In the genomic region with DNA sequence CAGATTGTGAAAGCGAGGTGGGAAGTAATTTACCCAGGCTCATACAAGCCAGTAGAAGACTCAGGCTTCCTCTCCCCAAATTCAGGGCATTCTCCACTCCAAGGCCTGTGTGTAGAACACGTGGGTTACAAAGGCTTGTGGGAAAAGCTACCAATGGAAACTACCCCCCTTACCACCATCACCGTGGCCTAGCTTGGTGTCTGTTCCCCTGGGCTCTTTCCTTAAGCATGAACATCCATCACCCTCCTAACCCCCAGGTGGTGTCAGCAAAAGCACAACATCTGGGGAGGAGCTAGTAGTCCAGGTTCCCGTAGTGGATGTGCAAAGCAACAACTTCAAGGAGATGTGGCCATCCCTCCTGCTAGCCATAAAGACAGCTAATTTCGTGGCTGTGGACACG, we compare ENCODE assay signal across 8 cellular contexts. TPM values are rescaled to one million over a fixed set of nuclear protein-coding genes. Genes with fewer than 3 reads are reported as not detected.
DNase-seq lines count a peak whose midpoint lies in the region; ATAC-seq and TF ChIP-seq lines count a peak whose summit lies in the region.

No MANE protein-coding gene starts in this region.

- peak overlapping the region; percentile 92 for H3K9ac ChIP-seq in skeletal muscle satellite cell (ENCODE audit: low read depth, low read length)

- H3K9me3 ChIP-seq in HAP-1 (no peaks in the 10 kb centered on the region), skeletal muscle satellite cell (replicated peaks; ENCODE audit: low read length) (no peaks in the 10 kb centered on the region)

- in situ Hi-C loops in HAP-1 (cut with MboI; ENCODE audit: low sequenced_read_pairs): no loop called here

- peak overlapping the region; percentile 91 for H3K27ac ChIP-seq in VCaP

- H3K27me3 ChIP-seq in HAP-1 (ENCODE audit: low read depth): no peaks in the 10 kb centered on the region
- no peaks in the 10 kb centered on the region for H3K27me3 ChIP-seq in skeletal muscle satellite cell (ENCODE audit: control insufficient read depth, insufficient read depth, low read length)

- DNase-seq in AG10803 (ENCODE audit: low read depth): no peak
- DNase-seq in HAP-1 (ENCODE audit: low spot score in 2 of 2): peak in 1 of 2 experiments; percentile 23
- peak; percentile 26 for DNase-seq in germinal center (ENCODE audit: low spot score)
- DNase-seq in KG1 (lab: John Stamatoyannopoulos, UW): no peak
- DNase-seq in stimulated activated CD4-positive, alpha-beta T cell treated with anti-CD3 and anti-CD28 coated beads, Interleukin-4, amount 100 ng/mL, for 1 hour: no peak

- peak overlapping the region; percentile 85 for H3K4me2 ChIP-seq in skeletal muscle satellite cell (ENCODE audit: low read length)

- H3K4me1 ChIP-seq in HAP-1 (peaks cover 13% of the 10 kb centered on the region), skeletal muscle satellite cell (ENCODE audit: control insufficient read depth, insufficient read depth, low read length) (peaks cover 15% of the 10 kb centered on the region)

- no peak for ATAC-seq in HG03108 (IDR thresholded peaks at IDR 0.05; ENCODE audit: unreplicated experiment)

- peaks cover 41% of the 10 kb centered on the region for H3K36me3 ChIP-seq in HAP-1 (replicated peaks)
- H3K36me3 ChIP-seq in skeletal muscle satellite cell (ENCODE audit: insufficient read depth, low read length): peaks cover 31% of the 10 kb centered on the region

- H3K4me3 ChIP-seq in AG10803 (ENCODE audit: low read length): peak overlapping the region; percentile 95
- H3K4me3 ChIP-seq in HAP-1: peak overlapping the region; percentile 86
- peak overlapping the region; percentile 81 for H3K4me3 ChIP-seq in skeletal muscle satellite cell (ENCODE audit: low read length)

- no peak for TF ChIP-seq CTCF in AG10803 (conservative IDR thresholded peaks at IDR 0.05; ENCODE audit: low read length)
- no peak for TF ChIP-seq CTCF in VCaP (conservative IDR thresholded peaks at IDR 0.05)

RNA-seq across cellular contexts. Expression of a gene that starts 0.6 kb away (rescaled TPM):
- 10.5 and 16.5 TPM in 2 replicates for total RNA-seq in skeletal muscle satellite cell (2012; rRNA removed)

RNA-seq across cellular contexts. Expression of a gene that starts 0.8 kb away (rescaled TPM):
- total RNA-seq in skeletal muscle satellite cell (2012; rRNA removed): 11.2 and 15.7 TPM in 2 replicates

RNA-seq across cellular contexts. Expression of a gene that starts 14.1 kb away (rescaled TPM):
- total RNA-seq in skeletal muscle satellite cell (2012; rRNA removed): 2.2 and 3.0 TPM in 2 replicates
